Comparison of ENCODE assay signal across 22 cellular contexts in genomic region chr7:1815051-1815481, GRCh38.
A peak's percentile ranks its signal among the peaks of the same experiment; 100 is the strongest.
DNase-seq lines count a peak whose midpoint lies in the region; FAIRE-seq and TF ChIP-seq lines count a peak whose summit lies in the region.
"Had no signal": no experiment of that assay in that cellular context is flagged by ENCODE, and none has a peak within 500 bp of the region (broad histone marks: within the 10 kb centered on the region; RNA-seq: fewer than 3 reads in every experiment).

No MANE protein-coding gene starts in this region.

- H3K9me2 ChIP-seq in Karpas-422 (replicated peaks; ENCODE audit: insufficient read depth, low read length) (no peaks in the 10 kb centered on the region), GM23248 (ENCODE audit: insufficient read depth) (no peaks in the 10 kb centered on the region)

- peak; percentile 23 for DNase-seq in activated CD4-positive, CD25-positive, alpha-beta regulatory T cell treated with anti-CD3 and anti-CD28 coated beads, Interleukin-2, amount 50 U/mL, for 72 hours
- no peak for DNase-seq in activated CD4-positive, CD25-positive, alpha-beta regulatory T cell (lab: John Stamatoyannopoulos, UW)
- DNase-seq in NCI-H510A (lab: John Stamatoyannopoulos, UW) (peak; percentile 84), esophagus muscularis mucosa (ENCODE audit: extremely low spot score) (peak; percentile 66), urothelium cell line (ENCODE audit: low spot score) (peak; percentile 50), Karpas-422 (no peak), right atrium auricular region (ENCODE audit: low spot score) (no peak), GM23248 (no peak)
- DNase-seq: activated effector memory CD4-positive, alpha-beta T cell treated with Interleukin-2 at 50 U/mL for 16 hours; CD4-positive, CD25-positive, alpha-beta regulatory T cell; EL; foreskin fibroblast; KBM-7; left lung; NCI-H774; stimulated activated CD4-positive, alpha-beta T cell treated with anti-CD3 and anti-CD28 coated beads, Interleukin-12 subunit alpha, Interleukin-12 subunit beta, amount 100 ng/mL, for 4 hours; stimulated activated naive CD4-positive, alpha-beta T cell; T-cell; trophoblast cell had no signal

- TF ChIP-seq CTCF in esophagus muscularis mucosa (IDR thresholded peaks at IDR 0.05), result no peak
- TF ChIP-seq CTCF in right atrium auricular region (IDR thresholded peaks at IDR 0.05), result no peak

- no peaks in the 10 kb centered on the region for H3K9me3 ChIP-seq in esophagus muscularis mucosa
- H3K9me3 ChIP-seq in Karpas-422 (ENCODE audit: low read length), result no peaks in the 10 kb centered on the region
- H3K9me3 ChIP-seq in right atrium auricular region, result no peaks in the 10 kb centered on the region
- no peaks in the 10 kb centered on the region for H3K9me3 ChIP-seq in GM23248 (ENCODE audit: low read depth)
- H3K9me3 ChIP-seq: left lung had no signal

- peaks cover 0 to 7% (median 0%) of the 10 kb centered on the region in 4 donors for H3K27me3 ChIP-seq in esophagus muscularis mucosa
- no peaks in the 10 kb centered on the region for H3K27me3 ChIP-seq in Karpas-422 (ENCODE audit: low read length)
- H3K27me3 ChIP-seq in right atrium auricular region, result no peaks in the 10 kb centered on the region
- no peaks in the 10 kb centered on the region for H3K27me3 ChIP-seq in GM23248 (replicated peaks; ENCODE audit: insufficient read depth)
- H3K27me3 ChIP-seq: left lung had no signal

- 95% methylated on average over 7 of the region's 17 CpGs for WGBS in esophagus muscularis mucosa
- WGBS in GM23248 (ENCODE audit: low coverage in 1 of 2, low lambda C conversion rate in 2 of 2, missing lambda C conversion rate in 2 of 2), 2 experiments, result 85 to 88% methylated on average over 10 to 17 of the region's 17 CpGs

- H3K4me2 ChIP-seq in Karpas-422 (ENCODE audit: low read depth, low read length, poor library complexity, severe bottlenecking) (no peak overlapping the region), GM23248 (ENCODE audit: unreplicated experiment) (no peak overlapping the region)

- H4K20me1 ChIP-seq in Karpas-422 (ENCODE audit: insufficient read depth, low read depth, low read length), result no peaks in the 10 kb centered on the region
- no peaks in the 10 kb centered on the region for H4K20me1 ChIP-seq in GM23248 (ENCODE audit: insufficient read depth)

- no peak for TF ChIP-seq EP300 in esophagus muscularis mucosa (IDR thresholded peaks at IDR 0.05)

- intact Hi-C loops in esophagus muscularis mucosa (cut with DNase I), result no loop called here

- H3K79me2 ChIP-seq in Karpas-422 (ENCODE audit: low read length) (no peaks in the 10 kb centered on the region), GM23248 (ENCODE audit: insufficient read depth) (no peaks in the 10 kb centered on the region)

- H2AFZ ChIP-seq in Karpas-422 (ENCODE audit: low read length) (no peak overlapping the region), GM23248 (no peak overlapping the region)

- TF ChIP-seq POLR2A in esophagus muscularis mucosa (IDR thresholded peaks at IDR 0.05; ENCODE audit: low read depth), result no peak

- in situ Hi-C loops in GM23248 (cut with MboI), result no loop called here

- H3K27ac ChIP-seq in esophagus muscularis mucosa (replicated peaks in 1 of 4) (no peak overlapping the region), Karpas-422 (ENCODE audit: low read length) (no peak overlapping the region), right atrium auricular region (no peak overlapping the region), GM23248 (no peak overlapping the region)
- H3K27ac ChIP-seq: left lung, VCaP had no signal

- H3K4me3 ChIP-seq in esophagus muscularis mucosa (no peak overlapping the region), Karpas-422 (ENCODE audit: low read length) (no peak overlapping the region), right atrium auricular region (no peak overlapping the region), GM23248 (no peak overlapping the region)
- H3K4me3 ChIP-seq: left lung had no signal

- peaks cover 4 to 25% (median 24%) of the 10 kb centered on the region in 4 donors for H3K4me1 ChIP-seq in esophagus muscularis mucosa
- H3K4me1 ChIP-seq in Karpas-422 (ENCODE audit: low read length), result no peaks in the 10 kb centered on the region
- H3K4me1 ChIP-seq in right atrium auricular region, result peaks cover 0 to 31% of the 10 kb centered on the region in 2 donors
- no peaks in the 10 kb centered on the region for H3K4me1 ChIP-seq in GM23248 (ENCODE audit: insufficient read depth)

- H3K36me3 ChIP-seq in esophagus muscularis mucosa (peaks cover 0 to 23% (median 11%) of the 10 kb centered on the region in 4 donors), Karpas-422 (ENCODE audit: insufficient read depth, low read length) (no peaks in the 10 kb centered on the region), right atrium auricular region (no peaks in the 10 kb centered on the region), GM23248 (ENCODE audit: low read depth) (no peaks in the 10 kb centered on the region)

- H3F3A ChIP-seq in GM23248 (ENCODE audit: insufficient read depth), result no peaks in the 10 kb centered on the region

- FAIRE-seq in urothelium cell line (lab: Jason Lieb, UNC), result no peak
- FAIRE-seq: A204.1, RCC 7860 had no signal

- H3K9ac ChIP-seq in Karpas-422 (ENCODE audit: low read length), result no peak overlapping the region
- H3K9ac ChIP-seq in GM23248, result no peak overlapping the region

Comparison
In these comparisons a context has a peak if more than half of its experiments do, and no peak if none do; other contexts are left out.
1. DNase-seq: peak in activated CD4-positive, CD25-positive, alpha-beta regulatory T cell treated with anti-CD3 and anti-CD28 coated beads, Interleukin-2, amount 50 U/mL, for 72 hours (single experiment), NCI-H510A (single experiment), esophagus muscularis mucosa (single experiment) and urothelium cell line (single experiment); none in activated CD4-positive, CD25-positive, alpha-beta regulatory T cell (0 of 4), Karpas-422 (single experiment), right atrium auricular region (single experiment) and GM23248 (single experiment).